ENCODE assay signal across 10 cellular contexts in genomic region chr20:49706548-49707517, GRCh38. TPM values are rescaled to one million over a fixed set of nuclear protein-coding genes. Genes with fewer than 3 reads are reported as not detected.
DNase-seq lines count a peak whose midpoint lies in the region; ATAC-seq and TF ChIP-seq lines count a peak whose summit lies in the region.
"Had no signal": no experiment of that assay in that cellular context is flagged by ENCODE, and none has a peak within 500 bp of the region (broad histone marks: within the 10 kb centered on the region; RNA-seq: fewer than 3 reads in every experiment).

No MANE protein-coding gene starts in this region.

- DNase-seq in breast epithelium (ENCODE audit: low spot score in 2 of 2): no peak
- no peak for DNase-seq in MCF 10A (ENCODE audit: unreplicated experiment)
- DNase-seq in upper lobe of left lung: no peak
- DNase-seq in NCI-H2029 treated with DMSO at 0.1 percent for 48 hours (lab: John Stamatoyannopoulos, UW): no peak
- DNase-seq: GOT3, NCI-H446 had no signal

- TF ChIP-seq POLR2A in breast epithelium (IDR thresholded peaks at IDR 0.05) (no peak), upper lobe of left lung (IDR thresholded peaks at IDR 0.05) (no peak)

- H3K4me1 ChIP-seq in breast epithelium (peaks cover 0 to 1% of the 10 kb centered on the region in 2 donors), ectodermal cell (ENCODE audit: control insufficient read depth, insufficient read depth, low read length) (peaks cover 27% of the 10 kb centered on the region), muscle layer of duodenum (ENCODE audit: control insufficient read depth in 1 of 2, insufficient read depth in 2 of 2, low read length in 2 of 2) (peaks cover 26 to 60% of the 10 kb centered on the region in 2 donors), upper lobe of left lung (peaks cover 51 to 67% (median 62%) of the 10 kb centered on the region in 4 donors)

- POLR2A ChIA-PET in MCF 10A (lab: Yijun Ruan, JAX): interaction anchor here (0.6 to 1.1 kb wide), 5 partner anchors 10 to 115 kb away, joined by 3 to 5 read pairs (median 3); no protein-coding TSS in a partner anchor

- peak in 1 of 2 donors; percentile 26 for ATAC-seq in upper lobe of left lung (ENCODE audit: low FRiP score in 2 of 2)
- ATAC-seq in GM21825 (IDR thresholded peaks at IDR 0.05; ENCODE audit: unreplicated experiment): no peak
- no peak for ATAC-seq in GM19455 (IDR thresholded peaks at IDR 0.05; ENCODE audit: unreplicated experiment)

- H3K27ac ChIP-seq in breast epithelium (peak overlapping the region; percentile 62 to 66), ectodermal cell (ENCODE audit: insufficient read depth, low read depth, low read length, poor library complexity, severe bottlenecking) (peak overlapping the region; percentile 40), muscle layer of duodenum (ENCODE audit: low read length) (peak overlapping the region; percentile 59), upper lobe of left lung (peak overlapping the region; percentile 15 to 76 (median 47))

- H3K4me3 ChIP-seq in breast epithelium (no peak overlapping the region), ectodermal cell (ENCODE audit: insufficient read depth, low read depth, low read length) (no peak overlapping the region), muscle layer of duodenum (ENCODE audit: low read depth in 1 of 2, low read length in 2 of 2) (no peak overlapping the region), upper lobe of left lung (no peak overlapping the region)

- no TSS peak for BruUV-seq in MCF 10A (replicated peaks; lab: Mats Ljungman, UMichigan)

- intact Hi-C loops in breast epithelium (cut with DNase I; ENCODE audit: low total_unique reads): no loop called here
- intact Hi-C loops in MCF 10A (cut with micrococcal nuclease): no loop called here

- no peak for TF ChIP-seq EP300 in upper lobe of left lung (IDR thresholded peaks at IDR 0.05)

- H3K36me3 Mint-ChIP-seq in MCF 10A (ENCODE audit: insufficient read depth, unreplicated experiment): peaks cover 1% of the 10 kb centered on the region

- H3K4me1 Mint-ChIP-seq in MCF 10A (ENCODE audit: insufficient read depth, unreplicated experiment): peaks cover 20% of the 10 kb centered on the region

- no peaks in the 10 kb centered on the region for H3K36me3 ChIP-seq in breast epithelium
- H3K36me3 ChIP-seq in ectodermal cell (ENCODE audit: control insufficient read depth, insufficient read depth, low read length): no peaks in the 10 kb centered on the region
- H3K36me3 ChIP-seq in muscle layer of duodenum (ENCODE audit: control insufficient read depth in 1 of 2, insufficient read depth in 2 of 2, low read length in 2 of 2): no peaks in the 10 kb centered on the region
- H3K36me3 ChIP-seq in upper lobe of left lung: no peaks in the 10 kb centered on the region

- no peaks in the 10 kb centered on the region for H3K27me3 ChIP-seq in breast epithelium
- no peaks in the 10 kb centered on the region for H3K27me3 ChIP-seq in ectodermal cell (ENCODE audit: control insufficient read depth, insufficient read depth, low read length, poor library complexity, severe bottlenecking)
- H3K27me3 ChIP-seq in muscle layer of duodenum (ENCODE audit: low read depth, low read length): no peaks in the 10 kb centered on the region
- H3K27me3 ChIP-seq in upper lobe of left lung: no peaks in the 10 kb centered on the region

- no peak for TF ChIP-seq CTCF in breast epithelium (IDR thresholded peaks at IDR 0.05)
- TF ChIP-seq CTCF in MCF 10A (IDR thresholded peaks at IDR 0.05; ENCODE audit: unreplicated experiment): no peak
- TF ChIP-seq CTCF in upper lobe of left lung (IDR thresholded peaks at IDR 0.05): no peak

- H3K27ac Mint-ChIP-seq in MCF 10A (ENCODE audit: low read depth, unreplicated experiment): no peak overlapping the region

- H3K9me3 Mint-ChIP-seq in MCF 10A (ENCODE audit: unreplicated experiment): no peaks in the 10 kb centered on the region

- CTCF ChIA-PET in MCF 10A (lab: Yijun Ruan, JAX): interaction anchor here (0.7 to 0.9 kb wide), 3 partner anchors 23 to 125 kb away, joined by 3 to 5 read pairs (median 4); no protein-coding TSS in a partner anchor

- H3K9me3 ChIP-seq in breast epithelium: no peaks in the 10 kb centered on the region
- no peaks in the 10 kb centered on the region for H3K9me3 ChIP-seq in ectodermal cell (ENCODE audit: control insufficient read depth, low read length)
- H3K9me3 ChIP-seq in muscle layer of duodenum (ENCODE audit: control insufficient read depth in 1 of 2, low read length in 2 of 2): no peaks in the 10 kb centered on the region
- no peaks in the 10 kb centered on the region for H3K9me3 ChIP-seq in upper lobe of left lung

- H3K27me3 Mint-ChIP-seq in MCF 10A (ENCODE audit: insufficient read depth, unreplicated experiment): no peaks in the 10 kb centered on the region

- 69 to 71% methylated on average over 9 of the region's 9 CpGs for WGBS in ectodermal cell, 2 experiments
- WGBS in upper lobe of left lung, 2 donors: 51 to 54% methylated on average over 9 of the region's 9 CpGs

- H3K4me3 Mint-ChIP-seq in MCF 10A (ENCODE audit: unreplicated experiment): no peak overlapping the region

RNA-seq across cellular contexts. Expression of gene B4GALT5, which starts 6.8 kb away (rescaled TPM):
- total RNA-seq in breast epithelium: 10 to 100 TPM; 16.8 to 33.8 (median 22.1) TPM
- total RNA-seq in MCF 10A (2022): 17.1 and 19.7 TPM in 2 replicates
- polyA plus RNA-seq in ectodermal cell (2013, experiment 1 of 4): 55.4 TPM
- polyA plus RNA-seq in ectodermal cell (2013, experiment 2 of 4): 63.5 TPM
- 37.2 TPM for polyA plus RNA-seq in ectodermal cell (2013, experiment 3 of 4)
- 43.6 TPM for polyA plus RNA-seq in ectodermal cell (2013, experiment 4 of 4)
- total RNA-seq in upper lobe of left lung: 10 to 100 TPM; 16.2 to 49.0 (median 36.7) TPM
